23 cellular contexts compared by ENCODE assay signal in the genomic region with DNA sequence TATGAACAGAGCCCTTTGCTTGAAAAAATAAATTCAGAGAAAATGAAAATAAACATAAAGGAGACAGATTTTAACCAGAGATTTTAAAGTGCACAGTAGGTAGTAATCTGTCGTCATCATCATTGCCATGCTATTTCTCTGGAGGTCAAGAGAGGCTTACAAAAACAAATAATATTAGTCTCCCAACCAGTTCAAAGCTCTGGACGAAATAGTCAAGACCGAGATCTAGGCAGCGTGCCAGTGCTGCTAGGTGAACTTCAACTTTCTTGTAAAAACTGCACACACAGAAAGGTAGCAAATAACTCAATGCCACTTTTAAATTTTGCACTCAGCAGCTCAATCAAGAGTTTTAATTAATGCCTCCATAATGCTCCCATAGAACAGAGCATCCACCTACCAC.
"Had no signal": no experiment of that assay in that cellular context is flagged by ENCODE, and none has a peak within 500 bp of the region (broad histone marks: within the 10 kb centered on the region; RNA-seq: fewer than 3 reads in every experiment).

No MANE protein-coding gene starts in this region.

- H3K9me3 ChIP-seq: SK-N-SH had no signal

- DNase-seq: IMR-90, Karpas-422, KG1, MM.1S, NCI-H1048, NCI-H1105, NCI-H1417, NCI-H1436 treated with DMSO at 0.1 percent for 48 hours, NCI-H1694, NCI-H187 treated with DMSO at 0.1 percent for 48 hours, NCI-H2029 treated with DMSO at 0.1 percent for 48 hours, NCI-H2171, NCI-H226, NCI-H446, NCI-H510A, NCI-H524 treated with DMSO at 0.1 percent for 48 hours, NCI-H69, NCI-H774, SHP77, SK-N-SH, SW 1271 had no signal

- ATAC-seq: HepG2 had no signal

- H3K27ac ChIP-seq: RWPE1 had no signal
